In the genomic region with DNA sequence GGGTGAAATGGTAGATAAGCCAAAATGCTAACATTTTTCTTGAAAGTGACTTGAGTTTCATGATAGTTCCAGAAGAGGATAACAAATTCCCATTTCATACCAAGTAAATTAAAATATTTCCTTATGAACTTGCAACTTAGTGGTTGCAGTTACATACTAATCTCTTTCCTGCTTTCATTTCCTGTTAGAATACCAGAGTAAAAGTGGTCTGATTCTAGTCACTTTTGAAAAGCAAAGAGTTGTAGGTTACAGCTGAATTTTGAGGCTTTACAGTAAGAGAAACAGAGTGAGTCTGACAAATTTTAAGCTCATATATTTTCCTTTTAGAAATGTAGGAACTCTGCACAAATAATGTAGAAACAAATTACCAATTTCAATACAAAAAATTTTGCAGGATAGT, we compare ENCODE assay signal across 18 cellular contexts.
DNase-seq lines count a peak whose midpoint lies in the region; ATAC-seq and TF ChIP-seq lines count a peak whose summit lies in the region.
"Had no signal": no experiment of that assay in that cellular context is flagged by ENCODE, and none has a peak within 500 bp of the region (broad histone marks: within the 10 kb centered on the region; RNA-seq: fewer than 3 reads in every experiment).

No MANE protein-coding gene starts in this region.

- POLR2A ChIA-PET in GM10248 (lab: Yijun Ruan, JAX) (no interaction called here), MCF 10A (lab: Yijun Ruan, JAX) (interaction anchor here (0.9 kb wide), 1 partner anchor 11 kb away, joined by 3 read pairs; no protein-coding TSS in a partner anchor)

- DNase-seq in GM10248 (ENCODE audit: extremely low spot score) (peak; percentile 22), fibroblast of pulmonary artery (ENCODE audit: low read depth) (peak; percentile 21), GF-D8 (lab: John Stamatoyannopoulos, UW) (no peak), MCF 10A (ENCODE audit: unreplicated experiment) (no peak)
- DNase-seq in stimulated activated naive CD4-positive, alpha-beta T cell treated with Interleukin-2 at 50 U/mL for 16 hours (lab: John Stamatoyannopoulos, UW), result no peak
- DNase-seq: activated CD4-positive, alpha-beta T cell treated with anti-CD3 and anti-CD28 coated beads, Interleukin-2, amount 10 ng/mL, durations not matched to agents 24 days and 14 days; activated T-cell treated with anti-CD3 and anti-CD28 coated beads, Interleukin-2, amount 50 U/mL, for 1 hour; amygdala; DMS 273 treated with DMSO at 0.1 percent for 48 hours; NCI-H1436 treated with DMSO at 0.1 percent for 48 hours; NCI-H226; stimulated activated CD4-positive, alpha-beta T cell treated with anti-CD3 and anti-CD28 coated beads, Interleukin-4, amount 100 ng/mL, for 24 hours; tibial artery had no signal

- H3K4me1 ChIP-seq in BLaER1 (peaks cover 14% of the 10 kb centered on the region), OCI-LY3 (ENCODE audit: low read length) (peaks cover 26% of the 10 kb centered on the region)

- H3K36me3 Mint-ChIP-seq in MCF 10A (ENCODE audit: insufficient read depth, unreplicated experiment), result no peaks in the 10 kb centered on the region

- no TSS peak for BruUV-seq in MCF 10A (replicated peaks; lab: Mats Ljungman, UMichigan)

- H4K20me1 ChIP-seq in BLaER1, result peaks cover 89% of the 10 kb centered on the region
- H4K20me1 ChIP-seq in OCI-LY3 (ENCODE audit: insufficient read depth, low read length), result peaks cover 17% of the 10 kb centered on the region

- H3K27ac ChIP-seq in BLaER1 (no peak overlapping the region), OCI-LY3 (ENCODE audit: low read length) (peak overlapping the region; percentile 29; the same call in 1 of the 2 replicates)
- H3K27ac ChIP-seq: tibial artery had no signal

- peaks cover 9% of the 10 kb centered on the region; the same call in 1 of the 2 replicates for H3K79me2 ChIP-seq in OCI-LY3 (ENCODE audit: low read length)

- no peaks in the 10 kb centered on the region for H3K9me3 Mint-ChIP-seq in MCF 10A (ENCODE audit: unreplicated experiment)
- H3K9me3 Mint-ChIP-seq: activated CD4-positive, alpha-beta T cell treated with anti-CD3 and anti-CD28 coated beads, Interleukin-2, amount 10 ng/mL, durations not matched to agents 24 days and 14 days; central memory CD8-positive, alpha-beta T cell had no signal

- TF ChIP-seq CTCF in GM10248 (IDR thresholded peaks at IDR 0.05; ENCODE audit: control extremely low read depth, extremely low read depth, low read depth, missing control alignments) (no peak), OCI-LY3 (IDR thresholded peaks at IDR 0.05; ENCODE audit: low read depth, low read length) (no peak), fibroblast of pulmonary artery (IDR thresholded peaks at IDR 0.05; ENCODE audit: low read length, missing control alignments) (no peak), MCF 10A (IDR thresholded peaks at IDR 0.05; ENCODE audit: unreplicated experiment) (no peak)

- H3K4me3 ChIP-seq in BLaER1, result no peak overlapping the region
- no peak overlapping the region; the same call in 1 of the 2 replicates for H3K4me3 ChIP-seq in OCI-LY3 (ENCODE audit: low read length)
- no peak overlapping the region for H3K4me3 ChIP-seq in fibroblast of pulmonary artery (replicated peaks; ENCODE audit: low read depth, low read length)
- H3K4me3 ChIP-seq: tibial artery had no signal

- intact Hi-C loops in MCF 10A (cut with micrococcal nuclease), result no loop called here

- CTCF ChIA-PET in GM10248 (lab: Yijun Ruan, JAX) (interaction anchor here (1.2 to 1.6 kb wide), 2 partner anchors 10 to 45 kb away, joined by 4 to 7 read pairs; no protein-coding TSS in a partner anchor), MCF 10A (lab: Yijun Ruan, JAX) (no interaction called here)

- no peaks in the 10 kb centered on the region for H3K27me3 ChIP-seq in BLaER1
- no peaks in the 10 kb centered on the region for H3K27me3 ChIP-seq in OCI-LY3 (ENCODE audit: low read depth, low read length)
- H3K27me3 ChIP-seq: tibial artery had no signal

- H3K4me2 ChIP-seq in BLaER1 (peak overlapping the region; percentile 1; the same call in 1 of the 2 replicates), OCI-LY3 (ENCODE audit: low read length) (peak overlapping the region; percentile 37)

- no peak overlapping the region for H2AFZ ChIP-seq in OCI-LY3 (ENCODE audit: low read depth, low read length)

- no peak for ATAC-seq in HG02759 (IDR thresholded peaks at IDR 0.05; ENCODE audit: unreplicated experiment)
- ATAC-seq: left lobe of liver had no signal

- H3K9me3 ChIP-seq in BLaER1 (no peaks in the 10 kb centered on the region), OCI-LY3 (ENCODE audit: insufficient read depth, low read length) (no peaks in the 10 kb centered on the region)
- H3K9me3 ChIP-seq: tibial artery had no signal

- no peaks in the 10 kb centered on the region for H3K4me1 Mint-ChIP-seq in MCF 10A (ENCODE audit: insufficient read depth, unreplicated experiment)

- no peaks in the 10 kb centered on the region for H3K27me3 Mint-ChIP-seq in MCF 10A (ENCODE audit: insufficient read depth, unreplicated experiment)
- H3K27me3 Mint-ChIP-seq: activated CD4-positive, alpha-beta T cell treated with anti-CD3 and anti-CD28 coated beads, Interleukin-2, amount 10 ng/mL, durations not matched to agents 24 days and 14 days; central memory CD8-positive, alpha-beta T cell had no signal

- H3K9ac ChIP-seq in BLaER1, result no peak overlapping the region
- H3K9ac ChIP-seq in OCI-LY3 (ENCODE audit: low read length), result no peak overlapping the region

- H3K4me3 Mint-ChIP-seq in MCF 10A (ENCODE audit: unreplicated experiment), result no peak overlapping the region
- H3K4me3 Mint-ChIP-seq: activated CD4-positive, alpha-beta T cell treated with anti-CD3 and anti-CD28 coated beads, Interleukin-2, amount 10 ng/mL, durations not matched to agents 24 days and 14 days; central memory CD8-positive, alpha-beta T cell had no signal

- no peak overlapping the region for H3K27ac Mint-ChIP-seq in MCF 10A (ENCODE audit: low read depth, unreplicated experiment)
- H3K27ac Mint-ChIP-seq: activated CD4-positive, alpha-beta T cell treated with anti-CD3 and anti-CD28 coated beads, Interleukin-2, amount 10 ng/mL, durations not matched to agents 24 days and 14 days had no signal

- H3K36me3 ChIP-seq in BLaER1 (peaks cover 21% of the 10 kb centered on the region), OCI-LY3 (replicated peaks; ENCODE audit: low read depth, low read length) (no peaks in the 10 kb centered on the region)
- H3K36me3 ChIP-seq: tibial artery had no signal

Comparison
In these comparisons a context has a peak if more than half of its experiments do, and no peak if none do; other contexts are left out.
1. DNase-seq: peak in GM10248 (single experiment) and fibroblast of pulmonary artery (single experiment); none in stimulated activated naive CD4-positive, alpha-beta T cell treated with Interleukin-2 at 50 U/mL for 16 hours (single experiment), GF-D8 (single experiment) and MCF 10A (single experiment).